In genomic region chr16:86545481-86545880, GRCh38 we compare ENCODE assay signal across 29 cellular contexts. TPM values are rescaled to one million over a fixed set of nuclear protein-coding genes. Genes with fewer than 3 reads are reported as not detected.
"Had no signal": no experiment of that assay in that cellular context is flagged by ENCODE, and none has a peak within 500 bp of the region (broad histone marks: within the 10 kb centered on the region; RNA-seq: fewer than 3 reads in every experiment).

No MANE protein-coding gene starts in this region.

- H3K4me1 ChIP-seq: esophagus squamous epithelium, left lung, pancreas, right atrium auricular region, spleen, transverse colon, upper lobe of right lung, uterus had no signal

- H3K36me3 ChIP-seq: uterus had no signal

- DNase-seq: dermis blood vessel endothelial cell; effector memory CD4-positive, alpha-beta T cell; erythroblast; esophagus squamous epithelium; foreskin melanocyte; glutamatergic neuron; heart right ventricle; hippocampal formation; left cardiac atrium; mammary epithelial cell; mesendoderm; naive thymus-derived CD8-positive, alpha-beta T cell; nephron progenitor cell; occipital lobe; pancreas; spleen; stimulated activated CD4-positive, alpha-beta T cell treated with anti-CD3 and anti-CD28 coated beads, Interleukin-4, amount 100 ng/mL, for 4 hours; transverse colon; upper lobe of right lung; uterus had no signal

- H3K4me3 ChIP-seq: coronary artery, esophagus squamous epithelium, left lung, pancreas, right atrium auricular region, spleen, thoracic aorta, transverse colon, upper lobe of right lung, uterus had no signal

- ATAC-seq: left lung; naive thymus-derived CD8-positive, alpha-beta T cell; pancreas; stimulated activated memory B cell treated with anti-CD40 and anti-IgM and Interleukin-4, amounts not matched to agents 10 μg/mL and 1 μg/mL and 100 μg/mL, for 72 hours; upper lobe of right lung had no signal

- H3K27me3 ChIP-seq: esophagus squamous epithelium, heart right ventricle, left lung, pancreas, right atrium auricular region, spleen, transverse colon, upper lobe of right lung, uterus had no signal

- H3K27ac ChIP-seq: coronary artery, esophagus squamous epithelium, heart right ventricle, left lung, pancreas, right atrium auricular region, spleen, thoracic aorta, transverse colon, upper lobe of right lung, uterus had no signal

- H3K9me3 ChIP-seq: esophagus squamous epithelium, heart right ventricle, left lung, pancreas, right atrium auricular region, spleen, thoracic aorta, transverse colon, upper lobe of right lung, uterus had no signal

RNA-seq across cellular contexts. Expression of gene FOXC2, which starts 21.1 kb away (rescaled TPM):
- total RNA-seq: naive thymus-derived CD8-positive, alpha-beta T cell; progenitor cell of endocrine pancreas; spleen had no signal
- polyA plus RNA-seq: naive thymus-derived CD8-positive, alpha-beta T cell had no signal

RNA-seq across cellular contexts. Expression of gene FOXL1, which starts 32.9 kb away (rescaled TPM):
- total RNA-seq: naive thymus-derived CD8-positive, alpha-beta T cell; progenitor cell of endocrine pancreas; spleen had no signal
- polyA plus RNA-seq: naive thymus-derived CD8-positive, alpha-beta T cell had no signal

RNA-seq across cellular contexts. Expression of gene FOXF1, which starts 35.2 kb away (rescaled TPM):
- total RNA-seq: kidney epithelial cell; mammary epithelial cell; myocyte; naive thymus-derived CD8-positive, alpha-beta T cell; progenitor cell of endocrine pancreas; skeletal muscle tissue had no signal
- polyA plus RNA-seq: mammary epithelial cell; naive thymus-derived CD8-positive, alpha-beta T cell had no signal
